24 cellular contexts compared by ENCODE assay signal in the genomic region with DNA sequence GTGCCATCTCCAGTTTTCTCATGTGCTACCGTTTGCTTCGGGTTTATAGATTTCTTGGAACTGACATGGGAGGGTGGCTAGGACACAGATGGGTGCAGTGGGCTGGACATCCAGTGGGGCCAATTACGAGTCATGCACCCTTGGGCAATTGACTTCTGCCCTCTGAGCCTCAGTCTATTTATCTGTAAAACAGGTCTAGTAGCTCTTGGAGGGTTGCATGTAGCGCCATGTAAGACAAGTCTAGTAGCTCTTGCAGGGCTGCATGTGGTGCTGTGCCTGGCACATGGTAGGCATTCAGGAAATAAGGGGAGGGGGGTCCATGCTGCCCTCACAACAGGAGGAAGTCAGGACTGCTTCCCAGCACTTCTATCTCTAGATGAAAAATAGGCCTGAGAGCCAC. TPM values are rescaled to one million over a fixed set of nuclear protein-coding genes. Genes with fewer than 3 reads are reported as not detected.
DNase-seq lines count a peak whose midpoint lies in the region; ATAC-seq, FAIRE-seq and TF ChIP-seq lines count a peak whose summit lies in the region.
"Had no signal": no experiment of that assay in that cellular context is flagged by ENCODE, and none has a peak within 500 bp of the region (broad histone marks: within the 10 kb centered on the region; RNA-seq: fewer than 3 reads in every experiment).

No MANE protein-coding gene starts in this region.

- H3K9me2 ChIP-seq in hepatocyte (replicated peaks; ENCODE audit: insufficient read depth) = no peaks in the 10 kb centered on the region

- TSS peak; percentile 6 for BruUV-seq in Calu3 (replicated peaks; lab: Mats Ljungman, UMichigan)

- no peak for TF ChIP-seq CTCF in Calu3 (IDR thresholded peaks at IDR 0.05; ENCODE audit: unreplicated experiment)
- no peak for TF ChIP-seq CTCF in VCaP (conservative IDR thresholded peaks at IDR 0.05)
- no peak for TF ChIP-seq CTCF in hepatocyte (IDR thresholded peaks at IDR 0.05; ENCODE audit: poor library complexity)

- H3K27me3 ChIP-seq in hepatocyte = no peaks in the 10 kb centered on the region
- H3K27me3 ChIP-seq: neural progenitor cell, spleen had no signal

- no peaks in the 10 kb centered on the region for H3K9me3 Mint-ChIP-seq in Calu3 (ENCODE audit: low read depth, unreplicated experiment)
- H3K9me3 Mint-ChIP-seq: activated naive CD4-positive, alpha-beta T cell treated with anti-CD3 and anti-CD28 coated beads, Interleukin-2, amount 50 U/mL, for 72 hours; CD14-positive monocyte; memory B cell; neural progenitor cell; stimulated activated naive CD8-positive, alpha-beta T cell treated with anti-CD3 and anti-CD28 coated beads, Interleukin-15, Interleukin-2, amounts not matched to agents 100 ng/mL and 50 ng/mL, for 24 hours; T-helper 2 cell treated with Interferon-gamma antibody and Interleukin-4, amounts not matched to agents 5 μg/mL and 100 μg/mL, for 36 hours had no signal

- H3K36me3 ChIP-seq in hepatocyte (replicated peaks; ENCODE audit: insufficient read depth, low read depth) = no peaks in the 10 kb centered on the region
- H3K36me3 ChIP-seq: neural progenitor cell, spleen had no signal

- peak overlapping the region; percentile 97 for H3K27ac Mint-ChIP-seq in Calu3 (ENCODE audit: unreplicated experiment)
- H3K27ac Mint-ChIP-seq: activated naive CD4-positive, alpha-beta T cell treated with anti-CD3 and anti-CD28 coated beads, Interleukin-2, amount 50 U/mL, for 72 hours; CD14-positive monocyte; memory B cell; neural progenitor cell; T-helper 2 cell treated with Interferon-gamma antibody and Interleukin-4, amounts not matched to agents 5 μg/mL and 100 μg/mL, for 36 hours had no signal

- peaks cover 34% of the 10 kb centered on the region for H3K4me1 ChIP-seq in hepatocyte (ENCODE audit: insufficient read depth)
- H3K4me1 ChIP-seq: neural progenitor cell had no signal

- H3K27me3 Mint-ChIP-seq in Calu3 (ENCODE audit: unreplicated experiment) = no peaks in the 10 kb centered on the region
- H3K27me3 Mint-ChIP-seq: memory B cell; stimulated activated naive CD8-positive, alpha-beta T cell treated with anti-CD3 and anti-CD28 coated beads, Interleukin-15, Interleukin-2, amounts not matched to agents 100 ng/mL and 50 ng/mL, for 24 hours had no signal

- no peak for ATAC-seq in HG03432 (IDR thresholded peaks at IDR 0.05; ENCODE audit: unreplicated experiment)
- ATAC-seq: activated naive CD4-positive, alpha-beta T cell treated with anti-CD3 and anti-CD28 coated beads, Interleukin-2, amount 50 U/mL, for 72 hours had no signal

- peak overlapping the region; percentile 88 for H3K4me3 Mint-ChIP-seq in Calu3 (ENCODE audit: low read depth, unreplicated experiment)
- H3K4me3 Mint-ChIP-seq: CD14-positive monocyte; memory B cell; neural progenitor cell; stimulated activated naive CD8-positive, alpha-beta T cell treated with anti-CD3 and anti-CD28 coated beads, Interleukin-15, Interleukin-2, amounts not matched to agents 100 ng/mL and 50 ng/mL, for 24 hours; T-helper 2 cell treated with Interferon-gamma antibody and Interleukin-4, amounts not matched to agents 5 μg/mL and 100 μg/mL, for 36 hours had no signal

- H3K4me2 ChIP-seq in hepatocyte = no peak overlapping the region
- H3K4me2 ChIP-seq: neural progenitor cell had no signal

- WGBS in hepatocyte (ENCODE audit: low lambda C conversion rate, missing lambda C conversion rate) = 88% methylated on average over 4 of the region's 4 CpGs

- CTCF ChIA-PET in Calu3 (lab: Charles Lee) = interaction anchor here (0.8 to 3.4 kb wide), 10 partner anchors 13 to 391 kb away, joined by 3 to 17 read pairs (median 3); a partner anchor contains a TSS

- H3K36me3 Mint-ChIP-seq in Calu3 (ENCODE audit: insufficient read depth, unreplicated experiment) = peaks cover 100% of the 10 kb centered on the region
- H3K36me3 Mint-ChIP-seq: activated naive CD4-positive, alpha-beta T cell treated with anti-CD3 and anti-CD28 coated beads, Interleukin-2, amount 50 U/mL, for 72 hours; CD14-positive monocyte; memory B cell; neural progenitor cell had no signal

- no peaks in the 10 kb centered on the region for H3K9me3 ChIP-seq in hepatocyte (ENCODE audit: low read depth)
- H3K9me3 ChIP-seq: spleen had no signal

- no peak overlapping the region for H2AFZ ChIP-seq in hepatocyte
- H2AFZ ChIP-seq: neural progenitor cell had no signal

- H3K27ac ChIP-seq in VCaP (peak overlapping the region; percentile 99), hepatocyte (peak overlapping the region; percentile 86)
- H3K27ac ChIP-seq: neural progenitor cell, spleen had no signal

- DNase-seq in Calu3 (no peak), hepatocyte (ENCODE audit: low spot score) (no peak), urothelium cell line (ENCODE audit: low spot score) (no peak), amygdala (lab: John Stamatoyannopoulos, UW) (no peak)
- DNase-seq in activated CD4-positive, alpha-beta T cell treated with anti-CD3 and anti-CD28 coated beads, Interleukin-2, amount 50 U/mL, for 48 hours = no peak
- DNase-seq: activated CD4-positive, alpha-beta T cell treated with anti-CD3 and anti-CD28 coated beads for 4 hours; anterior cingulate cortex; cortex of kidney; DMS79 treated with DMSO at 0.1 percent for 48 hours; effector memory CD4-positive, alpha-beta T cell; GOT3; NCI-H1092; NCI-H187; Right ventricle myocardium superior; spleen; stimulated activated CD4-positive, alpha-beta T cell treated with anti-CD3 and anti-CD28 coated beads, Interleukin-2, amount 100 ng/mL, for 24 hours had no signal

- peak; percentile 91 for FAIRE-seq in urothelium cell line (lab: Jason Lieb, UNC)

- peaks cover 75% of the 10 kb centered on the region for H3K79me2 ChIP-seq in hepatocyte

- peaks cover 91% of the 10 kb centered on the region for H3K4me1 Mint-ChIP-seq in Calu3 (ENCODE audit: low read depth, unreplicated experiment)

- intact Hi-C loops in Calu3 (cut with micrococcal nuclease; ENCODE audit: unreplicated experiment) = no loop called here

- H4K20me1 ChIP-seq in hepatocyte (ENCODE audit: insufficient read depth, poor library complexity, severe bottlenecking) = peaks cover 56% of the 10 kb centered on the region

- no peak overlapping the region for H3K4me3 ChIP-seq in hepatocyte
- H3K4me3 ChIP-seq: neural progenitor cell, spleen had no signal

RNA-seq across cellular contexts. Expression of a gene that starts 15.3 kb away (rescaled TPM):
- total RNA-seq in Calu3 (2022) (732 and 1,302 TPM in 2 replicates), hepatocyte (6.8 and 9.2 TPM in 2 replicates)
- 34.1 and 40.3 TPM in 2 replicates for polyA plus RNA-seq in hepatocyte

Comparison
In these comparisons a context has a peak if more than half of its experiments do, and no peak if none do; other contexts are left out.
1. RNA of a gene that starts 15.3 kb away (total RNA-seq): 732 to 1,302 TPM in Calu3; 6.8 to 9.2 TPM in hepatocyte; every median in the first group is over 10 times any median in the second.